ENCODE assay signal across 12 cellular contexts in the genomic region with DNA sequence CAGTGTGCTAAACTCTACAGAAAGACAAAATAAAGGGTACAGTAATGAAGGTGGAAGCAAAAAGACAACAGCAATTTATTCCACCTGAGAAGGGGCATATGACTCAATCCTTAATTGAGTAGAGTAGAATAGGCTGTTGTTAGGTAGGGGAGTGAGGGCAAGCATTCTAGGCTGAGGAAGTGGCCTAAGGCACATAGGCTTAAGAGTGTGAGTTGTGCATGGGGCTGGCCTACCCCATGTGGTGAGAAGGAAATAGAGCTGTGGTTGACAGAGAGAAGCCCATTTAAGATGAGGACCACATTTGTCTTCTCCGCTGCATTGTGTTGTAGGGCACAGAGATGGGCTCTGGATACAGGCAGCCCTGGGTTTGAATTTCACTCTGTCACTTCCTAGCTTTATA.
"Had no signal": no experiment of that assay in that cellular context is flagged by ENCODE, and none has a peak within 500 bp of the region (broad histone marks: within the 10 kb centered on the region; RNA-seq: fewer than 3 reads in every experiment).

No MANE protein-coding gene starts in this region.

- H3K4me3 Mint-ChIP-seq: memory B cell, neural progenitor cell had no signal

- DNase-seq: activated gamma-delta T cell; activated T-cell treated with anti-CD3 and anti-CD28 coated beads, Interleukin-2, amount 50 U/mL, for 1 hour; foreskin melanocyte; head of caudate nucleus; islet precursor cell; left lung; ovary; sigmoid colon; stimulated activated CD4-positive, alpha-beta T cell treated with anti-CD3 and anti-CD28 coated beads, Interleukin-12 subunit alpha, Interleukin-12 subunit beta, amount 100 ng/mL, for 4 hours; T1000 had no signal

- H3K4me1 ChIP-seq: left lung had no signal

- H3K27ac Mint-ChIP-seq: memory B cell, neural progenitor cell had no signal

- H3K36me3 ChIP-seq: left lung, neural progenitor cell, ovary, sigmoid colon had no signal

- H3K27me3 ChIP-seq: neural progenitor cell, ovary, sigmoid colon had no signal

- H3K9me3 ChIP-seq: left lung, ovary, sigmoid colon had no signal

- H3K27me3 Mint-ChIP-seq: memory B cell had no signal

- ATAC-seq: left lung had no signal

- H3K9me3 Mint-ChIP-seq: memory B cell, neural progenitor cell had no signal

- H3K27ac ChIP-seq: left lung, neural progenitor cell, ovary, sigmoid colon had no signal

- H3K4me3 ChIP-seq: left lung, neural progenitor cell, ovary, sigmoid colon had no signal
